ENCODE assay signal across 1 cellular context in the genomic region with DNA sequence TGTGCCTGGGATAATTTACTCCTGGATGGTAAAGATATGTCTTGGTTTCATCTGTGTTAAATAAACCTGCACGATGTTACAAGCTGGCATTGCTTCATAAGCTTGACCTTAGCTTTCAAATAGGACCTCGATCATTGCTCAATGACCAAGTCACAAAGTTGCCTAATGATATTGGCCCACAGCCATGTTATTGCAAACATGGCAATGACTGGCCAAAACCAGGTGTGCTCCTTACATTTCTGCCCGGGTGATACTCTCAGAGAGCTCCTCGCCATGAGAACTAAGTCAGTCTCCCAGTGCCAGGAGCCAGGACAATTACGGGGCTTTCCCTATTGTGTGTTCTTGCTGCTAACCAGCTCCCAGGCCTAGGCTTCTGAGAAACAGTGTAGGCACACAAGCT.
TF ChIP-seq lines count a peak whose summit lies in the region.

No MANE protein-coding gene starts in this region.

TF ChIP-seq in SK-N-SH treated with all-trans-retinoic acid at 6 μM for 48 hours, 23 proteins besides CTCF, POLR2A, EP300 and RAD21 (continued from another document):
- TF ChIP-seq, protein P1, sequence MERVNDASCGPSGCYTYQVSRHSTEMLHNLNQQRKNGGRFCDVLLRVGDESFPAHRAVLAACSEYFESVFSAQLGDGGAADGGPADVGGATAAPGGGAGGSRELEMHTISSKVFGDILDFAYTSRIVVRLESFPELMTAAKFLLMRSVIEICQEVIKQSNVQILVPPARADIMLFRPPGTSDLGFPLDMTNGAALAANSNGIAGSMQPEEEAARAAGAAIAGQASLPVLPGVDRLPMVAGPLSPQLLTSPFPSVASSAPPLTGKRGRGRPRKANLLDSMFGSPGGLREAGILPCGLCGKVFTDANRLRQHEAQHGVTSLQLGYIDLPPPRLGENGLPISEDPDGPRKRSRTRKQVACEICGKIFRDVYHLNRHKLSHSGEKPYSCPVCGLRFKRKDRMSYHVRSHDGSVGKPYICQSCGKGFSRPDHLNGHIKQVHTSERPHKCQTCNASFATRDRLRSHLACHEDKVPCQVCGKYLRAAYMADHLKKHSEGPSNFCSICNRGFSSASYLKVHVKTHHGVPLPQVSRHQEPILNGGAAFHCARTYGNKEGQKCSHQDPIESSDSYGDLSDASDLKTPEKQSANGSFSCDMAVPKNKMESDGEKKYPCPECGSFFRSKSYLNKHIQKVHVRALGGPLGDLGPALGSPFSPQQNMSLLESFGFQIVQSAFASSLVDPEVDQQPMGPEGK (CRISPR knock-in tag; IDR thresholded peaks at IDR 0.05; ENCODE audit: borderline replicate concordance) = no peak
- TF ChIP-seq ZNF8 (CRISPR knock-in tag; IDR thresholded peaks at IDR 0.05) (no peak), ESRRG (CRISPR knock-in tag; IDR thresholded peaks at IDR 0.05) (no peak)
